1 cellular context compared by ENCODE assay signal in genomic region chr2:32009479-32010256, GRCh38.
TF ChIP-seq lines count a peak whose summit lies in the region.

No MANE protein-coding gene starts in this region.

TF ChIP-seq in GM23338, 12 proteins besides CTCF, POLR2A, EP300 and RAD21:
- TF ChIP-seq ZNF462 (CRISPR knock-in tag; IDR thresholded peaks at IDR 0.05) (no peak), ETS1 (IDR thresholded peaks at IDR 0.05) (no peak), CREB1 (CRISPR knock-in tag; IDR thresholded peaks at IDR 0.05; ENCODE audit: low read depth) (no peak), ZNF114 (CRISPR knock-in tag; IDR thresholded peaks at IDR 0.05) (no peak), STAT1 (IDR thresholded peaks at IDR 0.05; ENCODE audit: unreplicated experiment) (no peak), REST (IDR thresholded peaks at IDR 0.05; ENCODE audit: unreplicated experiment) (no peak), EZH2 (IDR thresholded peaks at IDR 0.05; ENCODE audit: low read depth, unreplicated experiment) (no peak)
